30 cellular contexts compared by ENCODE assay signal in the genomic region with DNA sequence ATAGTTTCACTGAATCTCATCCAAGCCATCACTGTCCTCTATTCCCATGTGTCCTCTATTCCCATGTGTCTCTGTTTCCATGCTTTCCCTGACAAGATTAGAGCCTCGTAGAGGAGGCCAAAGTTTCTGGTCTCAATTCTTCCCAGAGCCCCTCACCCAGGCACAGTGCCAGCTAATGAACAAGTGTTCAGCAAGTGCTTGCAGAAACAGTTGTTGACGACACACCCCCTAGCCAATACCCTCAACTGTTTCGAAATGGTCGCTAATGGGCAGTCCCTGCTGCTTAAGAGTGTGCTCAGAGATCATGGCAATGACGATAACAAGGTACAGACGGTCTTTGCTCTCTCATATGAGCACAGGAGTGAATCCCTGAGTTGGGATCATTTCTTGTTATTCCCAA.
"Had no signal": no experiment of that assay in that cellular context is flagged by ENCODE, and none has a peak within 500 bp of the region (broad histone marks: within the 10 kb centered on the region; RNA-seq: fewer than 3 reads in every experiment).

No MANE protein-coding gene starts in this region.

- H3K27ac ChIP-seq: cardiac muscle cell, KMS-11, WERI-Rb-1 had no signal

- H3K27ac Mint-ChIP-seq: activated CD4-positive, alpha-beta memory T cell treated with anti-CD3 and anti-CD28 coated beads, Interleukin-2, amount 10 ng/mL, durations not matched to agents 7 days and 5 days; activated CD8-positive, alpha-beta memory T cell treated with anti-CD3 and anti-CD28 coated beads, Interleukin-2, amount 10 ng/mL, durations not matched to agents 7 days and 5 days; activated naive CD8-positive, alpha-beta T cell treated with anti-CD3 and anti-CD28 coated beads for 36 hours had no signal

- ATAC-seq: activated CD8-positive, alpha-beta memory T cell treated with anti-CD3 and anti-CD28 coated beads, Interleukin-2, amount 10 ng/mL, durations not matched to agents 7 days and 5 days had no signal

- H3K9ac ChIP-seq: KMS-11 had no signal

- DNase-seq: activated CD4-positive, alpha-beta memory T cell treated with anti-CD3 and anti-CD28 coated beads, Interleukin-2, amount 10 ng/mL, durations not matched to agents 7 days and 5 days; activated CD4-positive, alpha-beta T cell treated with anti-CD3 and anti-CD28 coated beads for 1 hour; activated CD4-positive, alpha-beta T cell treated with anti-CD3 and anti-CD28 coated beads for 48 hours; activated CD4-positive, CD25-positive, alpha-beta regulatory T cell; activated CD8-positive, alpha-beta memory T cell treated with anti-CD3 and anti-CD28 coated beads, Interleukin-2, amount 10 ng/mL, durations not matched to agents 7 days and 5 days; activated CD8-positive, alpha-beta memory T cell treated with anti-CD3 and anti-CD28 coated beads, Interleukin-2, amount 50 U/mL, for 48 hours; activated effector memory CD4-positive, alpha-beta T cell treated with anti-CD3 and anti-CD28 coated beads, Interleukin-2, amount 50 U/mL, for 16 hours; activated naive CD4-positive, alpha-beta T cell; activated naive CD4-positive, alpha-beta T cell treated with anti-CD3 and anti-CD28 coated beads, Interleukin-2, amount 50 U/mL, for 16 hours; activated naive CD8-positive, alpha-beta T cell treated with anti-CD3 and anti-CD28 coated beads for 36 hours; activated T-cell treated with anti-CD3 and anti-CD28 coated beads, Interleukin-2, amount 50 U/mL, for 48 hours; amniotic stem cell; aorta; NCI-H1105; NCI-H1417 treated with DMSO at 0.1 percent for 48 hours; NCI-H187 treated with DMSO at 0.1 percent for 48 hours; NCI-H2081; NCI-H345; NCI-H526; NCI-H748 treated with DMSO at 0.1 percent for 48 hours; NK-92 treated with Interleukin-12 subunit alpha and Interleukin-12 subunit beta, amount 100 ng/mL, for 24 hours; OCI-M1; Right ventricle myocardium superior; SW 1271; T-helper 1 cell; T-helper 2 cell; T1000; WERI-Rb-1 had no signal

- H3K36me3 Mint-ChIP-seq: activated CD8-positive, alpha-beta memory T cell treated with anti-CD3 and anti-CD28 coated beads, Interleukin-2, amount 10 ng/mL, durations not matched to agents 7 days and 5 days; activated naive CD8-positive, alpha-beta T cell treated with anti-CD3 and anti-CD28 coated beads for 36 hours had no signal

- H3K4me3 ChIP-seq: cardiac muscle cell had no signal

- H3K4me2 ChIP-seq: KMS-11 had no signal

- H3K27me3 ChIP-seq: cardiac muscle cell had no signal

- H3K9me3 Mint-ChIP-seq: activated CD4-positive, alpha-beta memory T cell treated with anti-CD3 and anti-CD28 coated beads, Interleukin-2, amount 10 ng/mL, durations not matched to agents 7 days and 5 days; activated naive CD8-positive, alpha-beta T cell treated with anti-CD3 and anti-CD28 coated beads for 36 hours had no signal

- H3K4me3 Mint-ChIP-seq: activated CD4-positive, alpha-beta memory T cell treated with anti-CD3 and anti-CD28 coated beads, Interleukin-2, amount 10 ng/mL, durations not matched to agents 7 days and 5 days; activated CD8-positive, alpha-beta memory T cell treated with anti-CD3 and anti-CD28 coated beads, Interleukin-2, amount 10 ng/mL, durations not matched to agents 7 days and 5 days; activated naive CD8-positive, alpha-beta T cell treated with anti-CD3 and anti-CD28 coated beads for 36 hours had no signal

- H3K4me1 Mint-ChIP-seq: activated CD4-positive, alpha-beta memory T cell treated with anti-CD3 and anti-CD28 coated beads, Interleukin-2, amount 10 ng/mL, durations not matched to agents 7 days and 5 days; activated CD8-positive, alpha-beta memory T cell treated with anti-CD3 and anti-CD28 coated beads, Interleukin-2, amount 10 ng/mL, durations not matched to agents 7 days and 5 days; activated naive CD8-positive, alpha-beta T cell treated with anti-CD3 and anti-CD28 coated beads for 36 hours had no signal

- H3K36me3 ChIP-seq: cardiac muscle cell, WERI-Rb-1 had no signal
